In the genomic region with DNA sequence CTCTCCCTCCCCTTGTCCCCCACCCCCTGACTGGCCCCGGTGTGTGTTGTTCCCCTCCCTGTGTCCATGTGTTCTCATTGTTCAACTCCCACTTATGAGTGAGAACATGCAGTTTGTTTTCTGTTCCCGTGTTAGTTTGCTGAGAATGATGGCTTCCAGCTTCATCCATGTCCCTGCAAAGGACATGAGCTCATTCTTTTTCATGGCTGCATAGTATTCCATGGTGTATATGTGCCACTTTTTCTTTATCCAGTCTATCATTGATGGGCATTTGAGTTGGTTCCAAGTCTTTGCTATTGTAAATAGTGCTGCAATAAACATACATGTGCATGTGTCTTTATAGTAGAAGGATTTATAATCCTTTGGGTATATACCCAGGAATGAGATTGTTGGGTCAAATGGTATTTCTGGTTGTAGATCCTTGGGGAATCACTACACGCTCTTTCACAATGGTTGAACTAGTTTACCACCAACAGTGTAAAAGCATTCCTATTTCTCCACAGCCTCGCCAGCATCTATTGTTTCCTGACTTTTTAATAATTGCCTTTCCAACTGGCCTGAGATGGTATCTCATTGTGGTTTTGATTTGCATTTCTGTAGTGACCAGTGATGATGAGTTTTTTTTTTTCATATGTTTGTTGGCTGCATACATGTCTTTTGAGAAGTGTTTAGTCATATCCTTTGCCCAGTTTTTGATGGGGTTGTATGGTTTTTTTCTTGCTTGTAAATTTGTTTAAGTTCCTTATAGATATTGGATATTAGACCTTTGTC, we compare ENCODE assay signal across 7 cellular contexts. TPM values are rescaled to one million over a fixed set of nuclear protein-coding genes. Genes with fewer than 3 reads are reported as not detected.
A peak's percentile ranks its signal among the peaks of the same experiment; 100 is the strongest.
DNase-seq lines count a peak whose midpoint lies in the region; FAIRE-seq and TF ChIP-seq lines count a peak whose summit lies in the region.
"Not testable (repeated sequence)": the region's sequence is repeated elsewhere in the genome, so short reads cannot be mapped to it uniquely, and the experiment has no call there.

No MANE protein-coding gene starts in this region.

- not testable (repeated sequence) for H3K4me1 Mint-ChIP-seq in type B pancreatic cell (ENCODE audit: unreplicated experiment)

- not testable (repeated sequence) for H3K9me3 ChIP-seq in SJSA1 (replicated peaks); endothelial cell of umbilical vein (replicated peaks; ENCODE audit: control insufficient read depth, insufficient read depth, low read length)

- intact Hi-C loops in endothelial cell of umbilical vein (cut with micrococcal nuclease) = not testable (repeated sequence)

- not testable (repeated sequence) for TF ChIP-seq POLR2A in endothelial cell of umbilical vein (IDR thresholded peaks at IDR 0.05; ENCODE audit: low read depth, low read length)

- peaks cover 12% of the 10 kb centered on the region for H3K27me3 Mint-ChIP-seq in type B pancreatic cell

- not testable (repeated sequence) for TF ChIP-seq CTCF in astrocyte of the spinal cord (IDR thresholded peaks at IDR 0.05; ENCODE audit: low read depth, low read length); endothelial cell of umbilical vein (IDR thresholded peaks at IDR 0.05; ENCODE audit: extremely low read depth in 1 of 2, insufficient read depth in 1 of 2, low read depth in 1 of 2, low read length in 2 of 2); type B pancreatic cell (conservative IDR thresholded peaks at IDR 0.05)

- H3K36me3 Mint-ChIP-seq in type B pancreatic cell = not testable (repeated sequence)

- H3K27me3 ChIP-seq in SJSA1 (replicated peaks) = not testable (repeated sequence)
- H3K27me3 ChIP-seq in endothelial cell of umbilical vein (ENCODE audit: control insufficient read depth in 2 of 2, insufficient read depth in 2 of 2, low read length in 2 of 2) = peaks cover 18 to 30% of the 10 kb centered on the region in 2 experiments

- not testable (repeated sequence) for BruUV-seq in endothelial cell of umbilical vein (replicated peaks; lab: Mats Ljungman, UMichigan)

- H3K27ac Mint-ChIP-seq in type B pancreatic cell = peak overlapping the region; percentile 52

- H3K9ac ChIP-seq in endothelial cell of umbilical vein (replicated peaks; ENCODE audit: extremely low read depth, insufficient read depth, low read length) = not testable (repeated sequence)

- FAIRE-seq in endothelial cell of umbilical vein (lab: Jason Lieb, UNC) = peak; percentile 55

- H3K27ac ChIP-seq in SJSA1 = peak overlapping the region; percentile 31; the same call in 1 of the 2 replicates
- not testable (repeated sequence) for H3K27ac ChIP-seq in endothelial cell of umbilical vein (ENCODE audit: insufficient read depth, low read depth, low read length)

- not testable (repeated sequence) for H4K20me1 ChIP-seq in endothelial cell of umbilical vein (replicated peaks; ENCODE audit: control insufficient read depth, extremely low read depth, insufficient read depth, low read length)

- dilution Hi-C loops in endothelial cell of umbilical vein (cut with MboI; ENCODE audit: extremely low pct_ligation_motif_present, low sequenced_read_pairs) = not testable (repeated sequence)

- not testable (repeated sequence) for H3K4me2 ChIP-seq in endothelial cell of umbilical vein (ENCODE audit: insufficient read depth, low read length)

- H3K79me2 ChIP-seq in endothelial cell of umbilical vein (ENCODE audit: control insufficient read depth, insufficient read depth, low read length) = not testable (repeated sequence)

- not testable (repeated sequence) for H3K9me3 Mint-ChIP-seq in type B pancreatic cell

- in situ Hi-C loops in astrocyte of the spinal cord (cut with HindIII; ENCODE audit: low sequenced_read_pairs) = not testable (repeated sequence)

- H3K9me1 ChIP-seq in endothelial cell of umbilical vein (replicated peaks; ENCODE audit: control insufficient read depth, extremely low read depth, insufficient read depth, low read length) = not testable (repeated sequence)

- not testable (repeated sequence) for H3K4me3 ChIP-seq in SJSA1; astrocyte of the spinal cord (ENCODE audit: low read depth, low read length); endothelial cell of umbilical vein (replicated peaks in 1 of 3; ENCODE audit: insufficient read depth in 1 of 3, low read depth in 1 of 3, low read length in 3 of 3)

- POLR2A ChIA-PET in endothelial cell of umbilical vein (lab: Charles Lee) = not testable (repeated sequence)

- H3K4me1 ChIP-seq in SJSA1 (replicated peaks) = peaks cover 10% of the 10 kb centered on the region
- H3K4me1 ChIP-seq in endothelial cell of umbilical vein (ENCODE audit: control insufficient read depth, extremely low read depth, insufficient read depth, low read length) = not testable (repeated sequence)

- DNase-seq in EL = peak; percentile 33
- peak; percentile 50 for DNase-seq in HT1080 (ENCODE audit: low read depth)
- peak in 1 of 2 experiments; percentile 58 for DNase-seq in SJSA1 (ENCODE audit: low read depth in 1 of 2, low spot score in 2 of 2)
- peak; percentile 19 for DNase-seq in astrocyte of the spinal cord (ENCODE audit: low read depth, low spot score)
- DNase-seq in endothelial cell of umbilical vein (ENCODE audit: low read depth, low spot score); type B pancreatic cell (ENCODE audit: extremely low spot score, unreplicated experiment): not testable (repeated sequence)
- DNase-seq in fibroblast of peridontal ligament (ENCODE audit: extremely low read depth) = peak; percentile 31

- H3K36me3 ChIP-seq in SJSA1; endothelial cell of umbilical vein (ENCODE audit: control insufficient read depth in 2 of 2, extremely low read depth in 1 of 2, insufficient read depth in 2 of 2, low read length in 2 of 2): not testable (repeated sequence)

- CTCF ChIA-PET in endothelial cell of umbilical vein (lab: Charles Lee) = interaction anchor here (1.1 to 1.7 kb wide), 4 partner anchors 10 to 48 kb away, joined by 3 to 4 read pairs (median 4); no protein-coding TSS in a partner anchor

- H3K4me3 Mint-ChIP-seq in type B pancreatic cell = not testable (repeated sequence)

- not testable (repeated sequence) for H2AFZ ChIP-seq in endothelial cell of umbilical vein (ENCODE audit: low read depth, low read length)

RNA-seq across cellular contexts. Expression of gene LPIN1, which starts 15.0 kb away (rescaled TPM):
- 38.3 and 38.5 TPM in 2 replicates for total RNA-seq in HT1080 (2014; rRNA removed; shearing (Covaris generic))
- polyA plus RNA-seq in HT1080 (2015; cell fraction: cytosol; rRNA removed) = 23.8 and 27.4 TPM in 2 replicates
- 63.2 and 72.4 TPM in 2 replicates for polyA plus RNA-seq in HT1080 (2015; cell fraction: nucleus; rRNA removed)
- 19.1 and 19.4 TPM in 2 replicates for total RNA-seq in SJSA1 (2014; rRNA removed; shearing (Covaris generic))
- total RNA-seq in endothelial cell of umbilical vein (66.6 and 80.4 TPM in 2 replicates), type B pancreatic cell (ENCODE audit: low replicate concordance) (20.1 and 26.8 TPM in 2 replicates)
- 19.5 and 26.6 TPM in 2 replicates for polyA plus RNA-seq in endothelial cell of umbilical vein
- polyA plus RNA-seq in endothelial cell of umbilical vein (2011; cell fraction: cytosol; rRNA removed) = 26.1 TPM in 2 replicates
- 77.8 and 85.7 TPM in 2 replicates for polyA plus RNA-seq in endothelial cell of umbilical vein (2011; cell fraction: nucleus; rRNA removed)
- 25.5 and 31.7 TPM in 2 replicates for polyA plus RNA-seq in endothelial cell of umbilical vein (2012)
- 46.4 and 48.3 TPM in 2 replicates for polyA minus RNA-seq in endothelial cell of umbilical vein
- polyA minus RNA-seq in endothelial cell of umbilical vein (2011; cell fraction: cytosol; rRNA and poly(A)+ RNA removed) = 12.7 TPM
- 47.4 and 60.8 TPM in 2 replicates for polyA minus RNA-seq in endothelial cell of umbilical vein (2011; cell fraction: nucleus; rRNA and poly(A)+ RNA removed)
